In the genomic region with DNA sequence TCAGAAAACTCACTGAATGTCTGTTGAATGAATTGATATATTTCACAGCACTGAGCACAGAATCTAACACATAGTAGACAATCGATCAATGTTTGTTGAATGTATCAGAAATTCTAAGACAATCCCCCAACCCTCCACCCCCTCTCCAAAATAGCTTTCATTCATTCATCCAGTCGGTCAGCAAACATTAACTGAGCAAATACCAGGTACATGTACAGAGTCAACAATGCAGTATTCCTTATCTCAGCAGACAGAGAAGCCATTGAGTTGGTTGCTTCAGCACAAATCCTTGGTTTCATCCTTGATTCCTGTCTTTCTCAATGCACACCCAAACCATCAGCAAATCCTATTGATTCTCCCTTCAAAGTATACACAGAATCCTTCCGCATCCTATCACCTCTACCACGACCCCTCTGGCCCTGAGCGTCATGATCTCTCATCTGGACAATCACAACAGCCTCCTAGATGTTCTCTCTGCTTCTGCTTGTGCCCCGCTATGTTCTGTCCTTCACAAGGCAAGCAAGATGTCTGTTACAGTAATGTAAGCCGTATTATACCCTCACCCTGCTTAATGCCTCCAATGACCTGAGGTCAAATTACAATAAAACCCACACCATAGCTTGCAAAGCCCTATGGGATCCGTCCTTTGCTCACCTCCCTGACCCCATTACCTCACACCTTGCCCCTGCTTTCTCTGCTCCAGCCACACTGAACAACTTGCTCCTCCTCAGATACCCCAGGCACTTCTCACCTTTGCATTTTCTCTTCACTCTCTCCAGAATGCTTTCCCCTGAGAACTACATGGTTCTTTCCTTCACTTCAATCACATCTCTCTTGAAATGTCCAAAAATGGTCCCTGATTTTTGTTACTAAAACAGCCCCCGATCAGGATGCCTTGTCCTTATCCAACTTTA, we compare ENCODE assay signal across 21 cellular contexts.
DNase-seq lines count a peak whose midpoint lies in the region; ATAC-seq, FAIRE-seq and TF ChIP-seq lines count a peak whose summit lies in the region.
"Had no signal": no experiment of that assay in that cellular context is flagged by ENCODE, and none has a peak within 500 bp of the region (broad histone marks: within the 10 kb centered on the region; RNA-seq: fewer than 3 reads in every experiment).

No MANE protein-coding gene starts in this region.

- 2% methylated on average over 9 of the region's 9 CpGs for WGBS in HepG2 (ENCODE audit: low lambda C conversion rate)
- WGBS in right lobe of liver (ENCODE audit: insufficient coverage, low coverage, low lambda C conversion rate, missing lambda C conversion rate): 74% methylated on average over 9 of the region's 9 CpGs
- WGBS in endodermal cell (ENCODE audit: insufficient coverage in 1 of 2, insufficient read length in 1 of 2), 2 experiments: 83 to 89% methylated on average over 9 of the region's 9 CpGs
- 88% methylated on average over 9 of the region's 9 CpGs for WGBS in esophagus muscularis mucosa

- TSS peak; percentile 90 for BruUV-seq in HepG2 (replicated peaks; lab: Mats Ljungman, UMichigan)

- H3K4me2 ChIP-seq in HepG2 (ENCODE audit: low read depth, low read length): peak overlapping the region; percentile 72
- H3K4me2 ChIP-seq: BLaER1 treated with 17β-estradiol and CSF1 and Interleukin-3, amounts not matched to agents 10 nM and 100 nM had no signal

- H3K4me1 Mint-ChIP-seq in endodermal cell: peaks cover 17% of the 10 kb centered on the region
- H3K4me1 Mint-ChIP-seq: CD4-positive, CD25-positive, alpha-beta regulatory T cell; IgD-negative memory B cell had no signal

- H3K9me3 Mint-ChIP-seq in endodermal cell: no peaks in the 10 kb centered on the region

- H3K27me3 ChIP-seq in HepG2 (ENCODE audit: control insufficient read depth in 1 of 2, insufficient read depth in 2 of 2, low read length in 2 of 2): no peaks in the 10 kb centered on the region
- no peaks in the 10 kb centered on the region for H3K27me3 ChIP-seq in right lobe of liver
- H3K27me3 ChIP-seq in endodermal cell (ENCODE audit: control insufficient read depth, insufficient read depth, low read length, poor library complexity, severe bottlenecking): peaks cover 15% of the 10 kb centered on the region
- peaks cover 0 to 3% (median 0%) of the 10 kb centered on the region in 4 donors for H3K27me3 ChIP-seq in esophagus muscularis mucosa
- H3K27me3 ChIP-seq: BLaER1 treated with 17β-estradiol and CSF1 and Interleukin-3, amounts not matched to agents 10 nM and 100 nM had no signal

- peak; percentile 96 for FAIRE-seq in HepG2 (lab: Jason Lieb, UNC)
- FAIRE-seq: G401.6, GM12891 had no signal

- no peaks in the 10 kb centered on the region for H4K20me1 ChIP-seq in HepG2 (ENCODE audit: insufficient read depth, low read length)
- H4K20me1 ChIP-seq: BLaER1 treated with 17β-estradiol and CSF1 and Interleukin-3, amounts not matched to agents 10 nM and 100 nM had no signal

- intact Hi-C loops in HepG2 (cut with micrococcal nuclease; ENCODE audit: unreplicated experiment) (loop anchor here (2.0 to 5.0 kb wide), 3 partner anchors 31 to 765 kb away; no protein-coding TSS in a partner anchor), right lobe of liver (cut with DNase I) (no loop called here), esophagus muscularis mucosa (cut with DNase I) (no loop called here)

- H3K9me3 ChIP-seq in HepG2 (ENCODE audit: low read length) (peaks cover 5% of the 10 kb centered on the region; the same call in 1 of the 2 replicates), right lobe of liver (no peaks in the 10 kb centered on the region), endodermal cell (ENCODE audit: control insufficient read depth, low read length) (peaks cover 4% of the 10 kb centered on the region), esophagus muscularis mucosa (peaks cover 0 to 1% (median under 1%) of the 10 kb centered on the region in 4 donors)
- H3K9me3 ChIP-seq: BLaER1 treated with 17β-estradiol and CSF1 and Interleukin-3, amounts not matched to agents 10 nM and 100 nM had no signal

- H3K36me3 Mint-ChIP-seq in endodermal cell (ENCODE audit: low read depth): no peaks in the 10 kb centered on the region
- H3K36me3 Mint-ChIP-seq: CD4-positive, CD25-positive, alpha-beta regulatory T cell; IgD-negative memory B cell had no signal

- no peaks in the 10 kb centered on the region for H3K79me2 ChIP-seq in HepG2 (ENCODE audit: insufficient read depth, low read length)

- H3K27ac ChIP-seq in HepG2 (ENCODE audit: extremely low read length, insufficient read depth, low read length) (peak overlapping the region; percentile 86), right lobe of liver (no peak overlapping the region), endodermal cell (ENCODE audit: low read depth, low read length) (no peak overlapping the region), esophagus muscularis mucosa (replicated peaks in 1 of 4) (no peak overlapping the region)
- H3K27ac ChIP-seq: 22Rv1; BLaER1 treated with 17β-estradiol and CSF1 and Interleukin-3, amounts not matched to agents 10 nM and 100 nM; HL-60 had no signal

- H2AFZ ChIP-seq in HepG2 (ENCODE audit: low read length): no peak overlapping the region

- peak overlapping the region in 2 of 3 experiments; percentile 35 to 40; a peak in 3 of 6 replicates for H3K4me3 ChIP-seq in HepG2 (replicated peaks in 1 of 3; ENCODE audit: insufficient read depth in 1 of 3, low read depth in 2 of 3, low read length in 3 of 3)
- no peak overlapping the region for H3K4me3 ChIP-seq in right lobe of liver
- no peak overlapping the region for H3K4me3 ChIP-seq in endodermal cell (ENCODE audit: low read length)
- H3K4me3 ChIP-seq in esophagus muscularis mucosa: no peak overlapping the region
- H3K4me3 ChIP-seq: BLaER1 treated with 17β-estradiol and CSF1 and Interleukin-3, amounts not matched to agents 10 nM and 100 nM had no signal

- no peak; the same call in 1 of the 2 replicates for TF ChIP-seq RAD21 in HepG2 (CRISPR knock-in tag; IDR thresholded peaks at IDR 0.05)

- TF ChIP-seq CTCF in HepG2 (CRISPR knock-in tag; IDR thresholded peaks at IDR 0.05) (peak; percentile 37; the same call in 1 of the 2 replicates), right lobe of liver (IDR thresholded peaks at IDR 0.05) (no peak), endodermal cell (conservative IDR thresholded peaks at IDR 0.05) (no peak), esophagus muscularis mucosa (IDR thresholded peaks at IDR 0.05) (no peak)

- H3K27ac Mint-ChIP-seq in endodermal cell: no peak overlapping the region
- H3K27ac Mint-ChIP-seq: CD4-positive, CD25-positive, alpha-beta regulatory T cell; IgD-negative memory B cell had no signal

- peak; percentile 99 for DNase-seq in HepG2 (ENCODE audit: low spot score)
- no peak for DNase-seq in right lobe of liver
- peak; percentile 51 for DNase-seq in NCI-H82 (lab: John Stamatoyannopoulos, UW)
- peak; percentile 54 for DNase-seq in endodermal cell
- DNase-seq in esophagus muscularis mucosa (ENCODE audit: extremely low spot score): no peak
- DNase-seq in NCI-H2107 treated with DMSO at 0.1 percent for 48 hours (lab: John Stamatoyannopoulos, UW; ENCODE audit: unreplicated experiment): no peak
- no peak for DNase-seq in kidney glomerular epithelial cell (lab: John Stamatoyannopoulos, UW)
- DNase-seq in DMS153 treated with DMSO at 0.1 percent for 48 hours (lab: John Stamatoyannopoulos, UW; ENCODE audit: unreplicated experiment): no peak
- DNase-seq: AML-193; Calu3; CD4-positive, CD25-positive, alpha-beta regulatory T cell; DMS 273 treated with DMSO at 0.1 percent for 48 hours; DMS79 treated with DMSO at 0.1 percent for 48 hours; EL; HCEC 1CT had no signal

- peaks cover 99% of the 10 kb centered on the region for H3K4me1 ChIP-seq in HepG2 (ENCODE audit: insufficient read depth, low read length)
- H3K4me1 ChIP-seq in right lobe of liver: peaks cover 0 to 15% (median 4%) of the 10 kb centered on the region in 4 donors
- no peaks in the 10 kb centered on the region for H3K4me1 ChIP-seq in endodermal cell (ENCODE audit: control insufficient read depth, insufficient read depth, low read length)
- H3K4me1 ChIP-seq in esophagus muscularis mucosa: no peaks in the 10 kb centered on the region

- H3K27me3 Mint-ChIP-seq in endodermal cell (ENCODE audit: insufficient read depth): peaks cover 8% of the 10 kb centered on the region
- H3K27me3 Mint-ChIP-seq: CD4-positive, CD25-positive, alpha-beta regulatory T cell; IgD-negative memory B cell had no signal

- peak in 1 of 2 experiments; percentile 40; a peak in 1 of 4 replicates for TF ChIP-seq POLR2A in HepG2 (IDR thresholded peaks at IDR 0.05; ENCODE audit: insufficient read depth in 1 of 2, low read depth in 2 of 2, low read length in 2 of 2)
- TF ChIP-seq POLR2A in right lobe of liver (IDR thresholded peaks at IDR 0.05): no peak
- TF ChIP-seq POLR2A in esophagus muscularis mucosa (IDR thresholded peaks at IDR 0.05; ENCODE audit: low read depth): no peak

- POLR2A ChIA-PET in HepG2 (lab: Yijun Ruan, JAX): interaction anchor here (0.6 to 5.5 kb wide), 16 partner anchors 12 to 811 kb away, joined by 3 to 99 read pairs (median 4); partner anchors contain the start of gene TBX3

- H3K36me3 ChIP-seq in HepG2 (replicated peaks in 1 of 2; ENCODE audit: control insufficient read depth in 1 of 2, insufficient read depth in 2 of 2, low read length in 2 of 2) (no peaks in the 10 kb centered on the region), right lobe of liver (no peaks in the 10 kb centered on the region), endodermal cell (ENCODE audit: control insufficient read depth, insufficient read depth, low read length) (no peaks in the 10 kb centered on the region), esophagus muscularis mucosa (no peaks in the 10 kb centered on the region)
- H3K36me3 ChIP-seq: BLaER1 treated with 17β-estradiol and CSF1 and Interleukin-3, amounts not matched to agents 10 nM and 100 nM had no signal

- ATAC-seq in HepG2 (peak; percentile 75), right lobe of liver (no peak)

- H3K9ac ChIP-seq in HepG2 (ENCODE audit: insufficient read depth, low read depth, low read length): peak overlapping the region; percentile 70
- H3K9ac ChIP-seq in endodermal cell (ENCODE audit: extremely low read depth, low read length, poor library complexity, severe bottlenecking): no peak overlapping the region
- H3K9ac ChIP-seq: BLaER1 treated with 17β-estradiol and CSF1 and Interleukin-3, amounts not matched to agents 10 nM and 100 nM had no signal

- peak; percentile 92 to 100 for TF ChIP-seq EP300 in HepG2 (IDR thresholded peaks at IDR 0.05; ENCODE audit: low read depth in 2 of 2, low read length in 2 of 2)
- TF ChIP-seq EP300 in HepG2 (CRISPR knock-in tag; IDR thresholded peaks at IDR 0.05; ENCODE audit: borderline replicate concordance): peak; percentile 99
- TF ChIP-seq EP300 in esophagus muscularis mucosa (IDR thresholded peaks at IDR 0.05): no peak

- in situ Hi-C loops in HepG2 (cut with HindIII; ENCODE audit: extremely low pct_ligation_motif_present, low pct_unique_long_range_greater_than_20kb): no loop called here

- no peak overlapping the region for H3K4me3 Mint-ChIP-seq in endodermal cell
- H3K4me3 Mint-ChIP-seq: CD4-positive, CD25-positive, alpha-beta regulatory T cell; IgD-negative memory B cell had no signal

- CTCF ChIA-PET in HepG2 (lab: Yijun Ruan, JAX; ENCODE audit: low intra/inter-chr PET ratio, low total read pairs): interaction anchor here (1.0 kb wide), 1 partner anchor 15 kb away, joined by 3 read pairs; no protein-coding TSS in a partner anchor

TF ChIP-seq in HepG2, 621 proteins besides CTCF, POLR2A, EP300 and RAD21 (continues in another document):
- TF ChIP-seq ZNF160 (CRISPR knock-in tag; IDR thresholded peaks at IDR 0.05) (no peak), NFIC (IDR thresholded peaks at IDR 0.05; ENCODE audit: low read length) (peak; percentile 95)

Comparison
In these comparisons a context has a peak if more than half of its experiments do, and no peak if none do; other contexts are left out.
1. DNase-seq: peak in HepG2 (single experiment), NCI-H82 (single experiment) and endodermal cell (single experiment); none in right lobe of liver (0 of 3), esophagus muscularis mucosa (single experiment), NCI-H2107 treated with DMSO at 0.1 percent for 48 hours (single experiment), kidney glomerular epithelial cell (single experiment) and DMS153 treated with DMSO at 0.1 percent for 48 hours (single experiment).
2. H3K4me3 ChIP-seq: peak in HepG2 (2 of 3); none in right lobe of liver (0 of 3), endodermal cell (single experiment) and esophagus muscularis mucosa (0 of 4).